ENCODE assay signal across 9 cellular contexts in genomic region chr6:128725271-128726233, GRCh38.
DNase-seq lines count a peak whose midpoint lies in the region; TF ChIP-seq lines count a peak whose summit lies in the region.
"Had no signal": no experiment of that assay in that cellular context is flagged by ENCODE, and none has a peak within 500 bp of the region (broad histone marks: within the 10 kb centered on the region; RNA-seq: fewer than 3 reads in every experiment).

No MANE protein-coding gene starts in this region.

- peaks cover 24% of the 10 kb centered on the region for H3K27me3 Mint-ChIP-seq in activated CD4-positive, alpha-beta T cell treated with anti-CD3 and anti-CD28 coated beads, Interleukin-2, amount 10 ng/mL, durations not matched to agents 7 days and 5 days
- H3K27me3 Mint-ChIP-seq: dendritic cell treated with granulocyte-macrophage colony-stimulating factor and Interleukin-4, amounts not matched to agents 40 ng/mL and 50 ng/mL, for 4 days had no signal

- CTCF ChIA-PET in activated CD4-positive, alpha-beta T cell treated with anti-CD3 and anti-CD28 coated beads, Interleukin-2, amount 10 ng/mL, durations not matched to agents 7 days and 5 days (lab: Charles Lee), result no interaction called here

- peak; percentile 67 for TF ChIP-seq CTCF in left ventricle myocardium inferior (IDR thresholded peaks at IDR 0.05; ENCODE audit: borderline replicate concordance)

- H3K27ac ChIP-seq in left ventricle myocardium inferior (replicated peaks), result no peak overlapping the region

- intact Hi-C loops in left ventricle myocardium inferior (cut with micrococcal nuclease), result no loop called here

- peak; percentile 46 for TF ChIP-seq RAD21 in Ishikawa (IDR thresholded peaks at IDR 0.05; ENCODE audit: low read depth)

- H3K36me3 ChIP-seq in left ventricle myocardium inferior, result no peaks in the 10 kb centered on the region

- POLR2A ChIA-PET in activated CD4-positive, alpha-beta T cell treated with anti-CD3 and anti-CD28 coated beads, Interleukin-2, amount 10 ng/mL, durations not matched to agents 7 days and 5 days (lab: Charles Lee), result no interaction called here

- no peaks in the 10 kb centered on the region for H3K27me3 ChIP-seq in left ventricle myocardium inferior (ENCODE audit: low read depth)

- H3K9me3 Mint-ChIP-seq in activated CD4-positive, alpha-beta T cell treated with anti-CD3 and anti-CD28 coated beads, Interleukin-2, amount 10 ng/mL, durations not matched to agents 7 days and 5 days, result no peaks in the 10 kb centered on the region
- H3K9me3 Mint-ChIP-seq: dendritic cell treated with granulocyte-macrophage colony-stimulating factor and Interleukin-4, amounts not matched to agents 40 ng/mL and 50 ng/mL, for 4 days had no signal

- H3K4me1 Mint-ChIP-seq in activated CD4-positive, alpha-beta T cell treated with anti-CD3 and anti-CD28 coated beads, Interleukin-2, amount 10 ng/mL, durations not matched to agents 7 days and 5 days, result no peaks in the 10 kb centered on the region

- H3K36me3 Mint-ChIP-seq in activated CD4-positive, alpha-beta T cell treated with anti-CD3 and anti-CD28 coated beads, Interleukin-2, amount 10 ng/mL, durations not matched to agents 7 days and 5 days (ENCODE audit: low read depth), result no peaks in the 10 kb centered on the region

- H3K27ac Mint-ChIP-seq in activated CD4-positive, alpha-beta T cell treated with anti-CD3 and anti-CD28 coated beads, Interleukin-2, amount 10 ng/mL, durations not matched to agents 7 days and 5 days, result no peak overlapping the region
- H3K27ac Mint-ChIP-seq: dendritic cell treated with granulocyte-macrophage colony-stimulating factor and Interleukin-4, amounts not matched to agents 40 ng/mL and 50 ng/mL, for 4 days had no signal

- no peaks in the 10 kb centered on the region for H3K4me1 ChIP-seq in left ventricle myocardium inferior

- DNase-seq in A172 (ENCODE audit: low spot score), result peak; percentile 48
- DNase-seq in EH (ENCODE audit: low read depth), result peak; percentile 57
- peak; percentile 23 for DNase-seq in activated CD4-positive, alpha-beta T cell treated with anti-CD3 and anti-CD28 coated beads, Interleukin-2, amount 10 ng/mL, durations not matched to agents 7 days and 5 days
- no peak for DNase-seq in left ventricle myocardium inferior
- peak; percentile 3 for DNase-seq in stimulated activated CD4-positive, alpha-beta T cell treated with anti-CD3 and anti-CD28 coated beads, Interleukin-4, amount 100 ng/mL, for 1 hour
- DNase-seq in activated effector memory CD4-positive, alpha-beta T cell treated with Interleukin-2 at 50 U/mL for 16 hours, result no peak
- DNase-seq in GM19240 (ENCODE audit: insufficient read length, low spot score), result no peak

- TF ChIP-seq EP300 in Ishikawa (IDR thresholded peaks at IDR 0.05; ENCODE audit: borderline replicate concordance), result no peak

- no peak overlapping the region for H3K4me3 Mint-ChIP-seq in activated CD4-positive, alpha-beta T cell treated with anti-CD3 and anti-CD28 coated beads, Interleukin-2, amount 10 ng/mL, durations not matched to agents 7 days and 5 days
- H3K4me3 Mint-ChIP-seq: dendritic cell treated with granulocyte-macrophage colony-stimulating factor and Interleukin-4, amounts not matched to agents 40 ng/mL and 50 ng/mL, for 4 days had no signal

- no peaks in the 10 kb centered on the region for H3K9me3 ChIP-seq in left ventricle myocardium inferior (replicated peaks)

- no peak overlapping the region for H3K4me3 ChIP-seq in left ventricle myocardium inferior

TF ChIP-seq in Ishikawa, 13 proteins besides CTCF, POLR2A, EP300 and RAD21:
- TF ChIP-seq TEAD4 (IDR thresholded peaks at IDR 0.05) (no peak), TAF1 (IDR thresholded peaks at IDR 0.05; ENCODE audit: low read depth) (no peak), CEBPB (IDR thresholded peaks at IDR 0.05) (no peak), EGR1 (IDR thresholded peaks at IDR 0.05) (no peak), NFIC (IDR thresholded peaks at IDR 0.05) (no peak)

Comparison
In these comparisons a context has a peak if more than half of its experiments do, and no peak if none do; other contexts are left out.
1. DNase-seq: peak in A172 (single experiment), EH (single experiment), activated CD4-positive, alpha-beta T cell treated with anti-CD3 and anti-CD28 coated beads, Interleukin-2, amount 10 ng/mL, durations not matched to agents 7 days and 5 days (single experiment) and stimulated activated CD4-positive, alpha-beta T cell treated with anti-CD3 and anti-CD28 coated beads, Interleukin-4, amount 100 ng/mL, for 1 hour (single experiment); none in left ventricle myocardium inferior (single experiment), activated effector memory CD4-positive, alpha-beta T cell treated with Interleukin-2 at 50 U/mL for 16 hours (single experiment) and GM19240 (single experiment).